In the genomic region with DNA sequence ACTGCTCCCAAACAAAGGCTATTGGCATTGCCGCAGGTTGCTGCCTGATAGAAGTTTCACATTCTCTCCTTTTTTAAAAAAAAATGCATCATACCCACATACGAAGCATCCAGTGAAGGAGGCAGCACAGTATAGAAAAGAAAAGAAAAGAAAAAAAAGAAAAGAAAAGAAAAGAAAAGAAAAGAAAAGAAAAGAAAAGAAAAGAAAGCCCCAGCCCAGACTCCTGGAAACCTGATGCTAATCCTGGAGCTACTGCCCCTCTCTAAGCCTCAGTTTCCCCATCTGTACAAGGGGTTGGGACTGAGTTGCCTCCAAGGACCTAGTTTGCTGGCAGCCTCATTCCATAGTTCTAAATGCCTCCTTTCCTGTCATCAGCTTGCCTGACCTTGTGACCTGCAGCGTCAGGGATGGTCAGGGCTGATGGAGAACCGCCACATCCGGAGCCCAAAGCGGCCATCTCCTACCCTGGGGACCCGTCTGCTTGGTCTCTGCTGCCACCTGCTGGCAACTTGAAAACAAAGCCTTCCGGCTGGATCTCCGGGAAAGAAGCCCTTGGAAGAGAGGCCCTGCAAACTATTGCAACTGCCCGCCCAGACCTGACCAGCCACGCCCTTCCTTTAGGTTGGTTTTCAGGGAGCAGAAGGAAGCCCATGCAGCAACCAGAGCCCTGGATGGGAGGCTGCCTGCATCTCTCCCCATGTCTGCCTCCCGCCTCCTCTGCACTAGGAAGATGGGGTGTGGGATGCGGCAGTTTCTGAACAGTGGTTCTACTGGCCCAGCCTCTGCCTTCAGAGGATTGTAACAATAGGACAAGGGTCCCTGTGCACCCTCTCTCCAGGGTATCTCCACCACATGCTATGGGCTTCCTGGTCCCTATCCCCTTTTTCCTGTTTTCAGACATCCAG, we compare ENCODE assay signal across 8 cellular contexts. TPM values are rescaled to one million over a fixed set of nuclear protein-coding genes. Genes with fewer than 3 reads are reported as not detected.
DNase-seq lines count a peak whose midpoint lies in the region; ATAC-seq, FAIRE-seq and TF ChIP-seq lines count a peak whose summit lies in the region.

No MANE protein-coding gene starts in this region.

- H3K4me1 ChIP-seq in adrenal gland (replicated peaks in 1 of 2) = no peaks in the 10 kb centered on the region
- no peaks in the 10 kb centered on the region for H3K4me1 ChIP-seq in left ventricle myocardium inferior

- ATAC-seq in sciatic nerve (peak; percentile 77), GM21825 (IDR thresholded peaks at IDR 0.05; ENCODE audit: unreplicated experiment) (no peak)

- H3K9me3 ChIP-seq in adrenal gland (replicated peaks in 1 of 3) (no peaks in the 10 kb centered on the region), left ventricle myocardium inferior (replicated peaks) (no peaks in the 10 kb centered on the region)

- TF ChIP-seq POLR2A in adrenal gland (IDR thresholded peaks at IDR 0.05) = no peak

- H3K27ac ChIP-seq in adrenal gland (no peak overlapping the region), left ventricle myocardium inferior (replicated peaks) (no peak overlapping the region)

- H3K4me3 ChIP-seq in adrenal gland (no peak overlapping the region), left ventricle myocardium inferior (no peak overlapping the region)

- TF ChIP-seq CTCF in adrenal gland (IDR thresholded peaks at IDR 0.05) (peak; percentile 78 to 90 (median 86)), left ventricle myocardium inferior (IDR thresholded peaks at IDR 0.05; ENCODE audit: borderline replicate concordance) (peak; percentile 90)

- WGBS in adrenal gland, 4 donors = 24 to 57% (median 25%) methylated on average over 2 to 13 of the region's 13 CpGs

- no peaks in the 10 kb centered on the region for H3K27me3 ChIP-seq in adrenal gland
- H3K27me3 ChIP-seq in left ventricle myocardium inferior (ENCODE audit: low read depth) = peaks cover 72% of the 10 kb centered on the region

- DNase-seq in NCI-H1048 (lab: John Stamatoyannopoulos, UW) = peak; percentile 35
- DNase-seq in T-helper 1 cell = peak; percentile 43 to 65 (median 58)
- DNase-seq in adrenal gland = peak; percentile 76 to 90 (median 83)
- peak; percentile 73 for DNase-seq in left ventricle myocardium inferior
- peak; percentile 86 for DNase-seq in sciatic nerve (ENCODE audit: low spot score)
- no peak for DNase-seq in OCI-M2 (lab: John Stamatoyannopoulos, UW; ENCODE audit: unreplicated experiment)

- H3K36me3 ChIP-seq in adrenal gland (replicated peaks in 1 of 2) (no peaks in the 10 kb centered on the region), left ventricle myocardium inferior (no peaks in the 10 kb centered on the region)

- FAIRE-seq in G401.6 (lab: Jason Lieb, UNC) = peak; percentile 21

- intact Hi-C loops in adrenal gland (cut with DNase I) (loop anchor here in 1 of 2 donors (1.0 to 10.0 kb wide), 2 partner anchors 717 to 832 kb away; no protein-coding TSS in a partner anchor), left ventricle myocardium inferior (cut with micrococcal nuclease) (loop anchor here (2.0 kb wide), 1 partner anchor 835 kb away; no protein-coding TSS in a partner anchor), sciatic nerve (cut with DNase I) (loop anchor here (5.0 kb wide), 1 partner anchor 835 kb away; no protein-coding TSS in a partner anchor)

RNA-seq across cellular contexts. Expression of gene AIPL1, which starts 13.0 kb away (rescaled TPM):
- total RNA-seq in adrenal gland (not detected), left ventricle myocardium inferior (not detected), sciatic nerve (not detected)
- not detected for polyA plus RNA-seq in adrenal gland

RNA-seq across cellular contexts. Expression of gene PIMREG, which starts 22.3 kb away (rescaled TPM):
- total RNA-seq in adrenal gland (1 to 10 TPM; 1.0 to 7.8 (median 3.9) TPM), left ventricle myocardium inferior (0.19 TPM), sciatic nerve (not detected)
- polyA plus RNA-seq in adrenal gland = 1 to 10 TPM in 1 of 3 donors, under 1 TPM in 2; 0.72 to 1.6 (median 0.98) TPM
